1 cellular context compared by ENCODE assay signal in genomic region chr7:65429642-65430343, GRCh38.
TF ChIP-seq lines count a peak whose summit lies in the region.

No MANE protein-coding gene starts in this region.

TF ChIP-seq in IMR-90, 13 proteins besides CTCF, POLR2A, EP300 and RAD21:
- TF ChIP-seq, protein P1, sequence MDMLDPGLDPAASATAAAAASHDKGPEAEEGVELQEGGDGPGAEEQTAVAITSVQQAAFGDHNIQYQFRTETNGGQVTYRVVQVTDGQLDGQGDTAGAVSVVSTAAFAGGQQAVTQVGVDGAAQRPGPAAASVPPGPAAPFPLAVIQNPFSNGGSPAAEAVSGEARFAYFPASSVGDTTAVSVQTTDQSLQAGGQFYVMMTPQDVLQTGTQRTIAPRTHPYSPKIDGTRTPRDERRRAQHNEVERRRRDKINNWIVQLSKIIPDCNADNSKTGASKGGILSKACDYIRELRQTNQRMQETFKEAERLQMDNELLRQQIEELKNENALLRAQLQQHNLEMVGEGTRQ (IDR thresholded peaks at IDR 0.05; ENCODE audit: low read depth, low read length), result peak; percentile 40; the same call in 1 of the 2 replicates
- TF ChIP-seq SMC3 (IDR thresholded peaks at IDR 0.05; ENCODE audit: low read depth, low read length) (no peak), BHLHE40 (IDR thresholded peaks at IDR 0.05; ENCODE audit: low read depth, low read length) (no peak), MXI1 (IDR thresholded peaks at IDR 0.05; ENCODE audit: borderline replicate concordance, low read depth, low read length) (no peak), NFE2L2 (IDR thresholded peaks at IDR 0.05; ENCODE audit: low read depth, low read length) (no peak), MAFK (IDR thresholded peaks at IDR 0.05; ENCODE audit: low read depth, low read length) (no peak)
